Comparison of ENCODE assay signal across 8 cellular contexts in genomic region chr4:185839204-185839712, GRCh38. TPM values are rescaled to one million over a fixed set of nuclear protein-coding genes. Genes with fewer than 3 reads are reported as not detected.
DNase-seq lines count a peak whose midpoint lies in the region; ATAC-seq and TF ChIP-seq lines count a peak whose summit lies in the region.

No MANE protein-coding gene starts in this region.

- no peak for TF ChIP-seq EP300 in ovary (IDR thresholded peaks at IDR 0.05)

- CTCF ChIA-PET in activated naive CD4-positive, alpha-beta T cell treated with anti-CD3 and anti-CD28 coated beads, Interleukin-2, amount 10 ng/mL, durations not matched to agents 7 days and 5 days (lab: Charles Lee): no interaction called here

- peaks cover 9% of the 10 kb centered on the region for H3K4me1 ChIP-seq in ovary (ENCODE audit: insufficient read depth)

- no peak overlapping the region for H3K4me3 Mint-ChIP-seq in type B pancreatic cell
- no peak overlapping the region for H3K4me3 Mint-ChIP-seq in activated naive CD4-positive, alpha-beta T cell treated with anti-CD3 and anti-CD28 coated beads, Interleukin-2, amount 10 ng/mL, durations not matched to agents 7 days and 5 days

- H3K27ac ChIP-seq in ovary: peak overlapping the region in 1 of 2 donors; percentile 1

- H3K4me3 ChIP-seq in ovary: no peak overlapping the region

- peaks cover 4% of the 10 kb centered on the region for H3K36me3 Mint-ChIP-seq in type B pancreatic cell
- H3K36me3 Mint-ChIP-seq in activated naive CD4-positive, alpha-beta T cell treated with anti-CD3 and anti-CD28 coated beads, Interleukin-2, amount 10 ng/mL, durations not matched to agents 7 days and 5 days: no peaks in the 10 kb centered on the region

- peaks cover 5% of the 10 kb centered on the region for H3K9me3 Mint-ChIP-seq in type B pancreatic cell
- no peaks in the 10 kb centered on the region for H3K9me3 Mint-ChIP-seq in activated naive CD4-positive, alpha-beta T cell treated with anti-CD3 and anti-CD28 coated beads, Interleukin-2, amount 10 ng/mL, durations not matched to agents 7 days and 5 days

- TF ChIP-seq CTCF in ovary (IDR thresholded peaks at IDR 0.05) (no peak), type B pancreatic cell (conservative IDR thresholded peaks at IDR 0.05) (no peak)

- intact Hi-C loops in ovary (cut with DNase I): no loop called here

- H3K27me3 Mint-ChIP-seq in type B pancreatic cell: no peaks in the 10 kb centered on the region
- H3K27me3 Mint-ChIP-seq in activated naive CD4-positive, alpha-beta T cell treated with anti-CD3 and anti-CD28 coated beads, Interleukin-2, amount 10 ng/mL, durations not matched to agents 7 days and 5 days: no peaks in the 10 kb centered on the region

- no peak for TF ChIP-seq POLR2A in ovary (IDR thresholded peaks at IDR 0.05)

- peaks cover 16% of the 10 kb centered on the region for H3K4me1 Mint-ChIP-seq in type B pancreatic cell (ENCODE audit: unreplicated experiment)
- H3K4me1 Mint-ChIP-seq in activated naive CD4-positive, alpha-beta T cell treated with anti-CD3 and anti-CD28 coated beads, Interleukin-2, amount 10 ng/mL, durations not matched to agents 7 days and 5 days: no peaks in the 10 kb centered on the region

- 13 to 19% (median 16%) methylated on average over 9 of the region's 9 CpGs for WGBS in ovary, 3 donors

- no peak overlapping the region for H3K27ac Mint-ChIP-seq in type B pancreatic cell
- no peak overlapping the region for H3K27ac Mint-ChIP-seq in activated naive CD4-positive, alpha-beta T cell treated with anti-CD3 and anti-CD28 coated beads, Interleukin-2, amount 10 ng/mL, durations not matched to agents 7 days and 5 days

- H3K27me3 ChIP-seq in ovary: no peaks in the 10 kb centered on the region

- no peaks in the 10 kb centered on the region for H3K36me3 ChIP-seq in ovary

- ATAC-seq in HG02981 (IDR thresholded peaks at IDR 0.05; ENCODE audit: unreplicated experiment): no peak

- no peaks in the 10 kb centered on the region for H3K9me3 ChIP-seq in ovary

- DNase-seq in D341Med (ENCODE audit: low spot score): peak; percentile 66
- DNase-seq in RKO (ENCODE audit: low spot score): peak; percentile 85
- peak; percentile 95 for DNase-seq in fibroblast of the conjunctiva (ENCODE audit: low read depth)
- DNase-seq in ovary: peak; percentile 36 to 73 (median 47)
- no peak for DNase-seq in type B pancreatic cell (ENCODE audit: extremely low spot score, unreplicated experiment)
- DNase-seq in NCI-H524 (lab: John Stamatoyannopoulos, UW): no peak
- no peak for DNase-seq in activated naive CD4-positive, alpha-beta T cell treated with anti-CD3 and anti-CD28 coated beads, Interleukin-2, amount 10 ng/mL, durations not matched to agents 7 days and 5 days

RNA-seq across cellular contexts. Expression of gene SORBS2, which starts 27.3 kb away (rescaled TPM):
- 10 to 100 TPM; 17.4 to 80.0 (median 32.7) TPM for total RNA-seq in ovary
- polyA plus RNA-seq in ovary: 100 to 1,000 TPM in 1 of 2 donors, 10 to 100 TPM in 1; 24.2 to 204 TPM
- total RNA-seq in type B pancreatic cell (ENCODE audit: low replicate concordance): 22.6 and 43.2 TPM in 2 replicates

Comparison
In these comparisons a context has a peak if more than half of its experiments do, and no peak if none do; other contexts are left out.
1. DNase-seq: peak in D341Med (single experiment), RKO (single experiment), fibroblast of the conjunctiva (single experiment) and ovary (5 of 5); none in type B pancreatic cell (single experiment), NCI-H524 (0 of 2) and activated naive CD4-positive, alpha-beta T cell treated with anti-CD3 and anti-CD28 coated beads, Interleukin-2, amount 10 ng/mL, durations not matched to agents 7 days and 5 days (single experiment).